Comparison of ENCODE assay signal across 22 cellular contexts in the genomic region with DNA sequence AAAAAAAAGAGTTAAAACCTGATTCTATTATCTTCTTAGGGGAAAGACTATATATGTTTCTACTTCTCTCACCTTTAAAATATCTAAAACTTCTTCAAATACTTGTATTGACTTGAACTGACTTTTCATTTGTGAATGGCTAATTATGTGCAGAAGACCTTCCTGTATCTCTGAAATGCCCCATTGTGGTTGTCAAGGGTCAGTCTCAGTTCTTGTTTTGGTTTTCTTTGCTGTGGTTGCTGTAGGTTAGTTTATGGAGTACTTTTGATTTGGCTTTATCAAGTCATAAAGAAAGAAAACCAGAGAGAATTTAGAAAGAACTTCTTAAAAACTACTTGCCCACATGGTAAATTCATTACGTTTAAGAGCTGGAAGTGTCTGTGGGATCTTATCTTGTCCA.
DNase-seq lines count a peak whose midpoint lies in the region; ATAC-seq lines count a peak whose summit lies in the region.
"Had no signal": no experiment of that assay in that cellular context is flagged by ENCODE, and none has a peak within 500 bp of the region (broad histone marks: within the 10 kb centered on the region; RNA-seq: fewer than 3 reads in every experiment).

No MANE protein-coding gene starts in this region.

- peaks cover 0 to 7% (median 3%) of the 10 kb centered on the region in 11 donors for H3K9me3 Mint-ChIP-seq in naive thymus-derived CD4-positive, alpha-beta T cell
- H3K9me3 Mint-ChIP-seq: activated T-helper 17 cell treated with anti-CD3 and anti-CD28 coated beads, Interleukin-2, amount 50 U/mL, for 72 hours had no signal

- H3K4me1 ChIP-seq in naive thymus-derived CD4-positive, alpha-beta T cell (ENCODE audit: control insufficient read depth in 2 of 2, insufficient read depth in 2 of 2, low read length in 2 of 2) = no peaks in the 10 kb centered on the region
- H3K4me1 ChIP-seq: adrenal gland, esophagus muscularis mucosa, right lobe of liver, vagina had no signal

- H3K27me3 ChIP-seq in naive thymus-derived CD4-positive, alpha-beta T cell (ENCODE audit: control insufficient read depth in 2 of 2, insufficient read depth in 2 of 2, low read length in 2 of 2) = no peaks in the 10 kb centered on the region
- H3K27me3 ChIP-seq: adrenal gland, esophagus muscularis mucosa, right lobe of liver, vagina had no signal

- DNase-seq in NCI-H1417 treated with DMSO at 0.1 percent for 48 hours (lab: John Stamatoyannopoulos, UW) = no peak
- DNase-seq in hepatic stellate cell (ENCODE audit: low spot score) = no peak
- no peak for DNase-seq in GF-D8 (lab: John Stamatoyannopoulos, UW)
- DNase-seq in naive thymus-derived CD4-positive, alpha-beta T cell = no peak
- DNase-seq: activated CD4-positive, CD25-positive, alpha-beta regulatory T cell; adrenal gland; CD4-positive, CD25-positive, alpha-beta regulatory T cell; glutamatergic neuron; immature natural killer cell; NCI-H2227 treated with DMSO at 0.1 percent for 48 hours; right lobe of liver; stimulated activated CD4-positive, alpha-beta T cell treated with anti-CD3 and anti-CD28 coated beads, Interleukin-1b, Interleukin-23, amount 100 ng/mL, for 48 hours; T-helper 1 cell had no signal

- ATAC-seq in GM18502 (IDR thresholded peaks at IDR 0.05; ENCODE audit: poor library complexity, unreplicated experiment) (peak; percentile 79), GM19395 (IDR thresholded peaks at IDR 0.05; ENCODE audit: unreplicated experiment) (peak; percentile 70), HG02763 (IDR thresholded peaks at IDR 0.05; ENCODE audit: unreplicated experiment) (peak; percentile 67), HG03442 (IDR thresholded peaks at IDR 0.05; ENCODE audit: unreplicated experiment) (peak; percentile 78)
- no peak for ATAC-seq in naive thymus-derived CD4-positive, alpha-beta T cell
- ATAC-seq: activated T-helper 17 cell treated with anti-CD3 and anti-CD28 coated beads, Interleukin-2, amount 50 U/mL, for 72 hours; HCT116; K562; right lobe of liver had no signal

- no peaks in the 10 kb centered on the region for H3K9me3 ChIP-seq in naive thymus-derived CD4-positive, alpha-beta T cell (ENCODE audit: control insufficient read depth in 2 of 3, low read length in 3 of 3)
- H3K9me3 ChIP-seq: adrenal gland, esophagus muscularis mucosa, right lobe of liver, vagina had no signal

- no peaks in the 10 kb centered on the region for H3K36me3 Mint-ChIP-seq in naive thymus-derived CD4-positive, alpha-beta T cell
- H3K36me3 Mint-ChIP-seq: CD4-positive, CD25-positive, alpha-beta regulatory T cell; immature natural killer cell had no signal

- intact Hi-C loops in naive thymus-derived CD4-positive, alpha-beta T cell (cut with micrococcal nuclease) = no loop called here

- H3K27ac Mint-ChIP-seq in naive thymus-derived CD4-positive, alpha-beta T cell = no peak overlapping the region
- H3K27ac Mint-ChIP-seq: activated T-helper 17 cell treated with anti-CD3 and anti-CD28 coated beads, Interleukin-2, amount 50 U/mL, for 72 hours; CD4-positive, CD25-positive, alpha-beta regulatory T cell; immature natural killer cell had no signal

- peaks cover 0 to 5% (median 0%) of the 10 kb centered on the region in 5 donors for H3K27me3 Mint-ChIP-seq in naive thymus-derived CD4-positive, alpha-beta T cell
- H3K27me3 Mint-ChIP-seq: activated T-helper 17 cell treated with anti-CD3 and anti-CD28 coated beads, Interleukin-2, amount 50 U/mL, for 72 hours; CD4-positive, CD25-positive, alpha-beta regulatory T cell had no signal

- POLR2A ChIA-PET in naive thymus-derived CD4-positive, alpha-beta T cell (lab: Charles Lee) = no interaction called here

- no peaks in the 10 kb centered on the region for H3K36me3 ChIP-seq in naive thymus-derived CD4-positive, alpha-beta T cell (ENCODE audit: control insufficient read depth in 2 of 3, insufficient read depth in 3 of 3, low read length in 3 of 3)
- H3K36me3 ChIP-seq: adrenal gland, esophagus muscularis mucosa, right lobe of liver, vagina had no signal

- CTCF ChIA-PET in naive thymus-derived CD4-positive, alpha-beta T cell (lab: Charles Lee) = no interaction called here

- no peak overlapping the region for H3K4me3 Mint-ChIP-seq in naive thymus-derived CD4-positive, alpha-beta T cell
- H3K4me3 Mint-ChIP-seq: activated T-helper 17 cell treated with anti-CD3 and anti-CD28 coated beads, Interleukin-2, amount 50 U/mL, for 72 hours; CD4-positive, CD25-positive, alpha-beta regulatory T cell; immature natural killer cell had no signal

- no peaks in the 10 kb centered on the region for H3K4me1 Mint-ChIP-seq in naive thymus-derived CD4-positive, alpha-beta T cell
- H3K4me1 Mint-ChIP-seq: activated T-helper 17 cell treated with anti-CD3 and anti-CD28 coated beads, Interleukin-2, amount 50 U/mL, for 72 hours; CD4-positive, CD25-positive, alpha-beta regulatory T cell; immature natural killer cell had no signal

- no peak overlapping the region for H3K4me3 ChIP-seq in naive thymus-derived CD4-positive, alpha-beta T cell (ENCODE audit: low read length)
- H3K4me3 ChIP-seq: adrenal gland, esophagus muscularis mucosa, K562, right lobe of liver, vagina had no signal

- H3K27ac ChIP-seq in naive thymus-derived CD4-positive, alpha-beta T cell (ENCODE audit: low read depth, low read length) = no peak overlapping the region
- H3K27ac ChIP-seq: adrenal gland, esophagus muscularis mucosa, right lobe of liver, vagina had no signal
